ENCODE assay signal across 1 cellular context in the genomic region with DNA sequence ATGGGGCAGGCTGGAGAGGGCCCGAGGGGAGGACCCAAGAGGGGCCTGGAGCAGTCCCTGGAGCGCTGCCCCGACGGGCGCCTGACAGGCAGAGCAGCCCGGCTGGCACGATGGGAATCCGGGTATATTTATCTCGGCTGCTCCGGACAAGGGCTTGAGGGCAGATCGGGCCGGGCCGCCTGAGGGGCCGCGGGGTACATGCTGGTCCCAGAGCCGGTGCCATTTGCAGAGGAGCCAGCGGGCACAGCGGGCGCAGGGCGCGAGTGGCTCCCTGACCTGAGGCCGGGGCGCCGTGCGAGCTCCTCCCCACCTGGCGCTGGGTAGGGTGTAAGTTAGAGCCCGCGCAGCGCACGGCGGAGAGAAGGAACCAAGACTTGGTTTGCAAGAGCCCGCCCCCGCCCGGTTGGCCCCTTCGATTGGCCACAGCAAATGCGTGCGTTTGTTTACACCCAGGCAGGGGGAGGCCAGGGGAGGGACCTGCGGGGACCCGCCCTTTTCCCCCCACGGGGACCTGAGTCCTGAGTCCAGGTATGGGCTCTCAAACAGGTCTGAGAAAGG.
A peak's percentile ranks its signal among the peaks of the same experiment; 100 is the strongest.
TF ChIP-seq lines count a peak whose summit lies in the region.

No MANE protein-coding gene starts in this region.

TF ChIP-seq in HepG2, 621 proteins besides CTCF, POLR2A, EP300 and RAD21 (continued from another document and continues in another):
- TF ChIP-seq, protein P1, sequence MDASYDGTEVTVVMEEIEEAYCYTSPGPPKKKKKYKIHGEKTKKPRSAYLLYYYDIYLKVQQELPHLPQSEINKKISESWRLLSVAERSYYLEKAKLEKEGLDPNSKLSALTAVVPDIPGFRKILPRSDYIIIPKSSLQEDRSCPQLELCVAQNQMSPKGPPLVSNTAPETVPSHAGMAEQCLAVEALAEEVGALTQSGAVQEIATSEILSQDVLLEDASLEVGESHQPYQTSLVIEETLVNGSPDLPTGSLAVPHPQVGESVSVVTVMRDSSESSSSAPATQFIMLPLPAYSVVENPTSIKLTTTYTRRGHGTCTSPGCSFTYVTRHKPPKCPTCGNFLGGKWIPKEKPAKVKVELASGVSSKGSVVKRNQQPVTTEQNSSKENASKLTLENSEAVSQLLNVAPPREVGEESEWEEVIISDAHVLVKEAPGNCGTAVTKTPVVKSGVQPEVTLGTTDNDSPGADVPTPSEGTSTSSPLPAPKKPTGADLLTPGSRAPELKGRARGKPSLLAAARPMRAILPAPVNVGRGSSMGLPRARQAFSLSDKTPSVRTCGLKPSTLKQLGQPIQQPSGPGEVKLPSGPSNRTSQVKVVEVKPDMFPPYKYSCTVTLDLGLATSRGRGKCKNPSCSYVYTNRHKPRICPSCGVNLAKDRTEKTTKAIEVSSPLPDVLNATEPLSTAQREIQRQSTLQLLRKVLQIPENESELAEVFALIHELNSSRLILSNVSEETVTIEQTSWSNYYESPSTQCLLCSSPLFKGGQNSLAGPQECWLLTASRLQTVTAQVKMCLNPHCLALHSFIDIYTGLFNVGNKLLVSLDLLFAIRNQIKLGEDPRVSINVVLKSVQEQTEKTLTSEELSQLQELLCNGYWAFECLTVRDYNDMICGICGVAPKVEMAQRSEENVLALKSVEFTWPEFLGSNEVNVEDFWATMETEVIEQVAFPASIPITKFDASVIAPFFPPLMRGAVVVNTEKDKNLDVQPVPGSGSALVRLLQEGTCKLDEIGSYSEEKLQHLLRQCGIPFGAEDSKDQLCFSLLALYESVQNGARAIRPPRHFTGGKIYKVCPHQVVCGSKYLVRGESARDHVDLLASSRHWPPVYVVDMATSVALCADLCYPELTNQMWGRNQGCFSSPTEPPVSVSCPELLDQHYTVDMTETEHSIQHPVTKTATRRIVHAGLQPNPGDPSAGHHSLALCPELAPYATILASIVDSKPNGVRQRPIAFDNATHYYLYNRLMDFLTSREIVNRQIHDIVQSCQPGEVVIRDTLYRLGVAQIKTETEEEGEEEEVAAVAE (CRISPR knock-in tag; IDR thresholded peaks at IDR 0.05; ENCODE audit: borderline replicate concordance), result no peak
- TF ChIP-seq TBL1XR1 (IDR thresholded peaks at IDR 0.05; ENCODE audit: borderline replicate concordance, low read length, partially characterized antibody), result peak; percentile 47
- TF ChIP-seq MBD4 (IDR thresholded peaks at IDR 0.05; ENCODE audit: borderline replicate concordance, low read length), result no peak
- peak; percentile 82 for TF ChIP-seq ZNF687 (CRISPR knock-in tag; IDR thresholded peaks at IDR 0.05)
- TF ChIP-seq CEBPB (IDR thresholded peaks at IDR 0.05; ENCODE audit: borderline replicate concordance, low read depth, low read length), result no peak
- TF ChIP-seq, protein P2, sequence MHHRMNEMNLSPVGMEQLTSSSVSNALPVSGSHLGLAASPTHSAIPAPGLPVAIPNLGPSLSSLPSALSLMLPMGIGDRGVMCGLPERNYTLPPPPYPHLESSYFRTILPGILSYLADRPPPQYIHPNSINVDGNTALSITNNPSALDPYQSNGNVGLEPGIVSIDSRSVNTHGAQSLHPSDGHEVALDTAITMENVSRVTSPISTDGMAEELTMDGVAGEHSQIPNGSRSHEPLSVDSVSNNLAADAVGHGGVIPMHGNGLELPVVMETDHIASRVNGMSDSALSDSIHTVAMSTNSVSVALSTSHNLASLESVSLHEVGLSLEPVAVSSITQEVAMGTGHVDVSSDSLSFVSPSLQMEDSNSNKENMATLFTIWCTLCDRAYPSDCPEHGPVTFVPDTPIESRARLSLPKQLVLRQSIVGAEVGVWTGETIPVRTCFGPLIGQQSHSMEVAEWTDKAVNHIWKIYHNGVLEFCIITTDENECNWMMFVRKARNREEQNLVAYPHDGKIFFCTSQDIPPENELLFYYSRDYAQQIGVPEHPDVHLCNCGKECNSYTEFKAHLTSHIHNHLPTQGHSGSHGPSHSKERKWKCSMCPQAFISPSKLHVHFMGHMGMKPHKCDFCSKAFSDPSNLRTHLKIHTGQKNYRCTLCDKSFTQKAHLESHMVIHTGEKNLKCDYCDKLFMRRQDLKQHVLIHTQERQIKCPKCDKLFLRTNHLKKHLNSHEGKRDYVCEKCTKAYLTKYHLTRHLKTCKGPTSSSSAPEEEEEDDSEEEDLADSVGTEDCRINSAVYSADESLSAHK (CRISPR knock-in tag; IDR thresholded peaks at IDR 0.05; ENCODE audit: borderline replicate concordance), result no peak
- no peak for TF ChIP-seq TMF1 (CRISPR knock-in tag; IDR thresholded peaks at IDR 0.05; ENCODE audit: low read depth)
- no peak for TF ChIP-seq ZNF577 (CRISPR knock-in tag; IDR thresholded peaks at IDR 0.05; ENCODE audit: borderline replicate concordance, low read depth)
- peak; percentile 19; the same call in 1 of the 2 replicates for TF ChIP-seq PHF8 (CRISPR knock-in tag; IDR thresholded peaks at IDR 0.05)
- TF ChIP-seq ZNF501 (CRISPR knock-in tag; IDR thresholded peaks at IDR 0.05), result peak; percentile 68
- no peak for TF ChIP-seq ZNF839 (CRISPR knock-in tag; IDR thresholded peaks at IDR 0.05; ENCODE audit: borderline replicate concordance)
- TF ChIP-seq ZNF850 (CRISPR knock-in tag; conservative IDR thresholded peaks at IDR 0.05), result no peak
- TF ChIP-seq, protein P3, sequence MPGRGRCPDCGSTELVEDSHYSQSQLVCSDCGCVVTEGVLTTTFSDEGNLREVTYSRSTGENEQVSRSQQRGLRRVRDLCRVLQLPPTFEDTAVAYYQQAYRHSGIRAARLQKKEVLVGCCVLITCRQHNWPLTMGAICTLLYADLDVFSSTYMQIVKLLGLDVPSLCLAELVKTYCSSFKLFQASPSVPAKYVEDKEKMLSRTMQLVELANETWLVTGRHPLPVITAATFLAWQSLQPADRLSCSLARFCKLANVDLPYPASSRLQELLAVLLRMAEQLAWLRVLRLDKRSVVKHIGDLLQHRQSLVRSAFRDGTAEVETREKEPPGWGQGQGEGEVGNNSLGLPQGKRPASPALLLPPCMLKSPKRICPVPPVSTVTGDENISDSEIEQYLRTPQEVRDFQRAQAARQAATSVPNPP (CRISPR knock-in tag; IDR thresholded peaks at IDR 0.05), result no peak
- no peak for TF ChIP-seq FIP1L1 (IDR thresholded peaks at IDR 0.05; ENCODE audit: borderline replicate concordance, insufficient read depth, low read depth, low read length)
- no peak for TF ChIP-seq KDM1A (CRISPR knock-in tag; IDR thresholded peaks at IDR 0.05)
- TF ChIP-seq, protein P4, sequence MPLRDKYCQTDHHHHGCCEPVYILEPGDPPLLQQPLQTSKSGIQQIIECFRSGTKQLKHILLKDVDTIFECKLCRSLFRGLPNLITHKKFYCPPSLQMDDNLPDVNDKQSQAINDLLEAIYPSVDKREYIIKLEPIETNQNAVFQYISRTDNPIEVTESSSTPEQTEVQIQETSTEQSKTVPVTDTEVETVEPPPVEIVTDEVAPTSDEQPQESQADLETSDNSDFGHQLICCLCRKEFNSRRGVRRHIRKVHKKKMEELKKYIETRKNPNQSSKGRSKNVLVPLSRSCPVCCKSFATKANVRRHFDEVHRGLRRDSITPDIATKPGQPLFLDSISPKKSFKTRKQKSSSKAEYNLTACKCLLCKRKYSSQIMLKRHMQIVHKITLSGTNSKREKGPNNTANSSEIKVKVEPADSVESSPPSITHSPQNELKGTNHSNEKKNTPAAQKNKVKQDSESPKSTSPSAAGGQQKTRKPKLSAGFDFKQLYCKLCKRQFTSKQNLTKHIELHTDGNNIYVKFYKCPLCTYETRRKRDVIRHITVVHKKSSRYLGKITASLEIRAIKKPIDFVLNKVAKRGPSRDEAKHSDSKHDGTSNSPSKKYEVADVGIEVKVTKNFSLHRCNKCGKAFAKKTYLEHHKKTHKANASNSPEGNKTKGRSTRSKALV (CRISPR knock-in tag; IDR thresholded peaks at IDR 0.05), result no peak
- TF ChIP-seq, protein P5, sequence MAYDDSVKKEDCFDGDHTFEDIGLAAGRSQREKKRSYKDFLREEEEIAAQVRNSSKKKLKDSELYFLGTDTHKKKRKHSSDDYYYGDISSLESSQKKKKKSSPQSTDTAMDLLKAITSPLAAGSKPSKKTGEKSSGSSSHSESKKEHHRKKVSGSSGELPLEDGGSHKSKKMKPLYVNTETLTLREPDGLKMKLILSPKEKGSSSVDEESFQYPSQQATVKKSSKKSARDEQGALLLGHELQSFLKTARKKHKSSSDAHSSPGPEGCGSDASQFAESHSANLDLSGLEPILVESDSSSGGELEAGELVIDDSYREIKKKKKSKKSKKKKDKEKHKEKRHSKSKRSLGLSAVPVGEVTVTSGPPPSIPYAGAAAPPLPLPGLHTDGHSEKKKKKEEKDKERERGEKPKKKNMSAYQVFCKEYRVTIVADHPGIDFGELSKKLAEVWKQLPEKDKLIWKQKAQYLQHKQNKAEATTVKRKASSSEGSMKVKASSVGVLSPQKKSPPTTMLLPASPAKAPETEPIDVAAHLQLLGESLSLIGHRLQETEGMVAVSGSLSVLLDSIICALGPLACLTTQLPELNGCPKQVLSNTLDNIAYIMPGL (CRISPR knock-in tag; IDR thresholded peaks at IDR 0.05; ENCODE audit: borderline replicate concordance in 1 of 2, low read depth in 1 of 2), result peak in 1 of 2 experiments; percentile 60; a peak in 1 of 4 replicates
- TF ChIP-seq NFE2L2 (IDR thresholded peaks at IDR 0.05; ENCODE audit: low read length), result no peak
- no peak for TF ChIP-seq ELK4 (CRISPR knock-in tag; IDR thresholded peaks at IDR 0.05; ENCODE audit: borderline replicate concordance)
- TF ChIP-seq ZNF557 (CRISPR knock-in tag; IDR thresholded peaks at IDR 0.05), result no peak
- no peak for TF ChIP-seq MEF2D (CRISPR knock-in tag; IDR thresholded peaks at IDR 0.05)
- no peak for TF ChIP-seq MXD3 (CRISPR knock-in tag; IDR thresholded peaks at IDR 0.05)
- peak; percentile 5; the same call in 1 of the 2 replicates for TF ChIP-seq HNF4G (IDR thresholded peaks at IDR 0.05; ENCODE audit: borderline replicate concordance, low read depth, low read length)
- no peak for TF ChIP-seq HNF4G (CRISPR knock-in tag; IDR thresholded peaks at IDR 0.05; ENCODE audit: borderline replicate concordance, low read depth)
- peak; percentile 36; the same call in 1 of the 2 replicates for TF ChIP-seq CHCHD3 (CRISPR knock-in tag; IDR thresholded peaks at IDR 0.05)
- 0 out of 2 replicates have a peak, but pooled peaks have one; percentile 57 for TF ChIP-seq XBP1 (CRISPR knock-in tag; IDR thresholded peaks at IDR 0.05)
- TF ChIP-seq SRY (CRISPR knock-in tag; IDR thresholded peaks at IDR 0.05), result no peak
- no peak for TF ChIP-seq ASH2L (IDR thresholded peaks at IDR 0.05; ENCODE audit: insufficient read length, low read depth, low read length)
- TF ChIP-seq HOXA5 (CRISPR knock-in tag; IDR thresholded peaks at IDR 0.05), result no peak
- TF ChIP-seq FOSL2 (CRISPR knock-in tag; IDR thresholded peaks at IDR 0.05), result no peak
- no peak for TF ChIP-seq LBX2 (CRISPR knock-in tag; IDR thresholded peaks at IDR 0.05; ENCODE audit: borderline replicate concordance)
- no peak for TF ChIP-seq NFKB2 (CRISPR knock-in tag; IDR thresholded peaks at IDR 0.05; ENCODE audit: borderline replicate concordance)
- TF ChIP-seq CHD2 (IDR thresholded peaks at IDR 0.05; ENCODE audit: low read depth, low read length), result no peak
- no peak for TF ChIP-seq ZNF576 (CRISPR knock-in tag; IDR thresholded peaks at IDR 0.05)
- TF ChIP-seq KDM5A (IDR thresholded peaks at IDR 0.05; ENCODE audit: borderline replicate concordance, low read length), result no peak
- TF ChIP-seq DR1 (CRISPR knock-in tag; IDR thresholded peaks at IDR 0.05), result no peak; the same call in 1 of the 2 replicates
- TF ChIP-seq HNRNPL (IDR thresholded peaks at IDR 0.05; ENCODE audit: low read depth, low read length), result no peak
- no peak for TF ChIP-seq MYPOP (CRISPR knock-in tag; IDR thresholded peaks at IDR 0.05)
